ENCODE assay signal across 1 cellular context in genomic region chr2:162509288-162509968, GRCh38.
TF ChIP-seq lines count a peak whose summit lies in the region.

No MANE protein-coding gene starts in this region.

TF ChIP-seq in SK-N-SH, 30 proteins besides CTCF, POLR2A, EP300 and RAD21 (continued from another document):
- TF ChIP-seq RCOR1 (IDR thresholded peaks at IDR 0.05; ENCODE audit: low read length) = no peak
- TF ChIP-seq TEAD4 (IDR thresholded peaks at IDR 0.05; ENCODE audit: borderline replicate concordance, insufficient read depth) = no peak
- TF ChIP-seq RFX5 (IDR thresholded peaks at IDR 0.05; ENCODE audit: low read length) = no peak
- TF ChIP-seq REST (IDR thresholded peaks at IDR 0.05; ENCODE audit: low read depth, low read length) = no peak
- TF ChIP-seq ELF1 (IDR thresholded peaks at IDR 0.05) = no peak
- TF ChIP-seq NRF1 (IDR thresholded peaks at IDR 0.05; ENCODE audit: low read depth, low read length) = no peak
